Comparison of ENCODE assay signal across 8 cellular contexts in the genomic region with DNA sequence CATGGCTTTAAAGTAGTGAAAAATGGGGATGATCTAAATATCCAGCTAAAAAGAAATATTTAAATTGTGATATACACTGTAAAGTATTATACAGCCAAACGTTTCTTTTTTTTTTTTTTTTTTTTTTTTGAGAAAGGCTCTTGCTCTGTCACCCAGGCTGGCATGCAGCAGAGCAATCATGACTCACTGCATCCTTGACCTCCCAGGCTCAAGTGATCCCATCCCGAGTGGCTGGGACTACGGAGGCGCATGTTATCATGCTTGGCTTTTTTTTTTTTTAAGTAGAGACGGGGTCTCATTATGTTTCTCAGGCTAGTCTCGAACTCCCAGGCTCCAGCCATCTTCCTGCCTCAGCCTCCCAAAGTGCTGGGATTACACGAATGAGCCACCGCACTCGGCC. TPM values are rescaled to one million over a fixed set of nuclear protein-coding genes. Genes with fewer than 3 reads are reported as not detected.
DNase-seq lines count a peak whose midpoint lies in the region; TF ChIP-seq lines count a peak whose summit lies in the region.

No MANE protein-coding gene starts in this region.

- H3K27ac ChIP-seq in SJCRH30, result peak overlapping the region; percentile 9; the same call in 1 of the 2 replicates

- DNase-seq in ELF-1 (ENCODE audit: low read depth, low spot score), result peak; percentile 54
- DNase-seq in SJCRH30, result peak; percentile 72 to 76
- DNase-seq in fibroblast of villous mesenchyme (ENCODE audit: low read depth), result peak; percentile 91
- DNase-seq in pulmonary artery endothelial cell (ENCODE audit: low read depth, low spot score), result peak; percentile 45
- DNase-seq in foreskin melanocyte, result no peak
- DNase-seq in epidermal melanocyte (ENCODE audit: insufficient read length, low spot score), result no peak
- DNase-seq in KG1 (lab: John Stamatoyannopoulos, UW), result no peak
- no peak for DNase-seq in T-helper 2 cell

- no peaks in the 10 kb centered on the region for H3K27me3 ChIP-seq in SJCRH30

- H3K4me1 ChIP-seq in SJCRH30, result peaks cover 23% of the 10 kb centered on the region

- H3K36me3 ChIP-seq in SJCRH30, result no peaks in the 10 kb centered on the region

- no peak for TF ChIP-seq CTCF in fibroblast of villous mesenchyme (IDR thresholded peaks at IDR 0.05; ENCODE audit: insufficient read depth, low read depth, low read length)

- H3K4me3 ChIP-seq in SJCRH30 (peak overlapping the region; percentile 20; the same call in 1 of the 2 replicates), fibroblast of villous mesenchyme (ENCODE audit: low read depth, low read length) (no peak overlapping the region)

- H3K9me3 ChIP-seq in SJCRH30 (replicated peaks), result no peaks in the 10 kb centered on the region

RNA-seq across cellular contexts. Expression of a gene that starts 17.1 kb away (rescaled TPM):
- total RNA-seq in SJCRH30 (2014; rRNA removed; shearing (Covaris generic)), result 1.3 and 2.6 TPM in 2 replicates
- total RNA-seq in fibroblast of villous mesenchyme (24.5 and 29.4 TPM in 2 replicates), pulmonary artery endothelial cell (13.5 and 16.0 TPM in 2 replicates)

Comparison
In these comparisons a context has a peak if more than half of its experiments do, and no peak if none do; other contexts are left out.
1. DNase-seq: peak in ELF-1 (single experiment), SJCRH30 (2 of 2), fibroblast of villous mesenchyme (single experiment) and pulmonary artery endothelial cell (single experiment); none in foreskin melanocyte (single experiment), epidermal melanocyte (single experiment), KG1 (single experiment) and T-helper 2 cell (0 of 5).